In genomic region chr7:55178863-55179773, GRCh38 we compare ENCODE assay signal across 1 cellular context.
TF ChIP-seq lines count a peak whose summit lies in the region.

No MANE protein-coding gene starts in this region.

TF ChIP-seq in HepG2, 621 proteins besides CTCF, POLR2A, EP300 and RAD21 (continued from another document and continues in another):
- TF ChIP-seq HMGXB3 (CRISPR knock-in tag; IDR thresholded peaks at IDR 0.05; ENCODE audit: borderline replicate concordance), result no peak
- 0 out of 2 replicates have a peak, but pooled peaks have one; percentile 31 for TF ChIP-seq KLF11 (CRISPR knock-in tag; IDR thresholded peaks at IDR 0.05)
- peak; percentile 58; the same call in 1 of the 2 replicates for TF ChIP-seq HBP1 (CRISPR knock-in tag; IDR thresholded peaks at IDR 0.05; ENCODE audit: low read depth)
- TF ChIP-seq ZNF788 (CRISPR knock-in tag; IDR thresholded peaks at IDR 0.05; ENCODE audit: borderline replicate concordance), result peak; percentile 21; the same call in 1 of the 2 replicates
- peak; percentile 53 for TF ChIP-seq NFYC (CRISPR knock-in tag; IDR thresholded peaks at IDR 0.05)
- peak in 1 of 2 experiments; percentile 17; a peak in 1 of 4 replicates for TF ChIP-seq KLF16 (CRISPR knock-in tag; IDR thresholded peaks at IDR 0.05)
- TF ChIP-seq ZNF780A (CRISPR knock-in tag; IDR thresholded peaks at IDR 0.05), result no peak
- no peak for TF ChIP-seq PCBP1 (IDR thresholded peaks at IDR 0.05; ENCODE audit: borderline replicate concordance, low read depth, low read length)
- no peak for TF ChIP-seq ZNF598 (CRISPR knock-in tag; IDR thresholded peaks at IDR 0.05; ENCODE audit: borderline replicate concordance)
- TF ChIP-seq CAMTA2 (CRISPR knock-in tag; IDR thresholded peaks at IDR 0.05; ENCODE audit: borderline replicate concordance), result no peak
- TF ChIP-seq BRF2 (CRISPR knock-in tag; IDR thresholded peaks at IDR 0.05), result peak; percentile 20; the same call in 1 of the 2 replicates
- 0 out of 2 replicates have a peak, but pooled peaks have one; percentile 5 for TF ChIP-seq ZNF30 (CRISPR knock-in tag; IDR thresholded peaks at IDR 0.05)
- TF ChIP-seq SMC3 (IDR thresholded peaks at IDR 0.05; ENCODE audit: low read length), result peak; percentile 0; the same call in 1 of the 2 replicates
- peak; percentile 89 for TF ChIP-seq HDAC2 (CRISPR knock-in tag; IDR thresholded peaks at IDR 0.05)
- peak; percentile 25; the same call in 1 of the 2 replicates for TF ChIP-seq KAT8 (CRISPR knock-in tag; IDR thresholded peaks at IDR 0.05)
- TF ChIP-seq NBN (conservative IDR thresholded peaks at IDR 0.05), result no peak
- no peak for TF ChIP-seq ZNF207 (IDR thresholded peaks at IDR 0.05; ENCODE audit: borderline replicate concordance)
- no peak for TF ChIP-seq CEBPZ (IDR thresholded peaks at IDR 0.05; ENCODE audit: low read length)
- TF ChIP-seq ZBTB2 (CRISPR knock-in tag; IDR thresholded peaks at IDR 0.05; ENCODE audit: low read depth), result no peak
- TF ChIP-seq HOXA9 (CRISPR knock-in tag; IDR thresholded peaks at IDR 0.05; ENCODE audit: borderline replicate concordance), result no peak
- peak; percentile 77; the same call in 1 of the 2 replicates for TF ChIP-seq ZNF580 (CRISPR knock-in tag; IDR thresholded peaks at IDR 0.05; ENCODE audit: borderline replicate concordance, low read depth)
- TF ChIP-seq ZHX1 (CRISPR knock-in tag; IDR thresholded peaks at IDR 0.05; ENCODE audit: low read depth), result peak; percentile 32; the same call in 1 of the 2 replicates
- TF ChIP-seq RBM22 (optimal IDR thresholded peaks at IDR 0.05; ENCODE audit: low read length), result peak; percentile 78
- TF ChIP-seq SRSF9 (IDR thresholded peaks at IDR 0.05; ENCODE audit: borderline replicate concordance, insufficient read depth, low read depth, low read length, poor library complexity, severe bottlenecking), result no peak
- TF ChIP-seq TFDP2 (CRISPR knock-in tag; IDR thresholded peaks at IDR 0.05), result 0 out of 2 replicates have a peak, but pooled peaks have one; percentile 34
- no peak; the same call in 1 of the 2 replicates for TF ChIP-seq ZNF772 (CRISPR knock-in tag; IDR thresholded peaks at IDR 0.05)
- no peak for TF ChIP-seq ZNF432 (CRISPR knock-in tag; IDR thresholded peaks at IDR 0.05; ENCODE audit: borderline replicate concordance)
- no peak for TF ChIP-seq ZKSCAN1 (IDR thresholded peaks at IDR 0.05; ENCODE audit: low read length)
- TF ChIP-seq ATF7-NPFF (CRISPR knock-in tag; IDR thresholded peaks at IDR 0.05; ENCODE audit: low read depth), result no peak
- no peak for TF ChIP-seq FOSL1 (CRISPR knock-in tag; IDR thresholded peaks at IDR 0.05; ENCODE audit: borderline replicate concordance)
- 0 out of 2 replicates have a peak, but pooled peaks have one; percentile 73 for TF ChIP-seq ZNF691 (CRISPR knock-in tag; IDR thresholded peaks at IDR 0.05; ENCODE audit: borderline replicate concordance, low read depth)
- peak; percentile 90 for TF ChIP-seq IKZF5 (CRISPR knock-in tag; IDR thresholded peaks at IDR 0.05)
- 0 out of 2 replicates have a peak, but pooled peaks have one; percentile 74 for TF ChIP-seq SIX4 (CRISPR knock-in tag; IDR thresholded peaks at IDR 0.05)
- TF ChIP-seq PAX8 (CRISPR knock-in tag; IDR thresholded peaks at IDR 0.05; ENCODE audit: borderline replicate concordance), result no peak
- TF ChIP-seq ZBTB25 (CRISPR knock-in tag; IDR thresholded peaks at IDR 0.05), result 0 out of 2 replicates have a peak, but pooled peaks have one; percentile 20
- peak; percentile 51 for TF ChIP-seq NFYB (CRISPR knock-in tag; IDR thresholded peaks at IDR 0.05)
- no peak; the same call in 1 of the 2 replicates for TF ChIP-seq NFKB2 (CRISPR knock-in tag; IDR thresholded peaks at IDR 0.05; ENCODE audit: borderline replicate concordance)
- peak; percentile 76; the same call in 1 of the 2 replicates for TF ChIP-seq DR1 (CRISPR knock-in tag; IDR thresholded peaks at IDR 0.05)
- no peak for TF ChIP-seq PPARG (CRISPR knock-in tag; conservative IDR thresholded peaks at IDR 0.05)
- peak; percentile 77 for TF ChIP-seq ERF (CRISPR knock-in tag; IDR thresholded peaks at IDR 0.05)
- no peak for TF ChIP-seq TRIM24 (CRISPR knock-in tag; IDR thresholded peaks at IDR 0.05)
